ENCODE assay signal across 1 cellular context in genomic region chr15:73818308-73818985, GRCh38.
TF ChIP-seq lines count a peak whose summit lies in the region.

No MANE protein-coding gene starts in this region.

TF ChIP-seq in SK-N-SH, 30 proteins besides CTCF, POLR2A, EP300 and RAD21 (continued from another document):
- TF ChIP-seq REST (IDR thresholded peaks at IDR 0.05; ENCODE audit: low read depth, low read length) (no peak), GATA2 (CRISPR knock-in tag; IDR thresholded peaks at IDR 0.05) (peak; percentile 68), RXRA (IDR thresholded peaks at IDR 0.05; ENCODE audit: borderline replicate concordance, low read depth) (no peak), JUND (IDR thresholded peaks at IDR 0.05) (no peak), RFX5 (IDR thresholded peaks at IDR 0.05; ENCODE audit: low read length) (no peak), PBX3 (IDR thresholded peaks at IDR 0.05) (no peak), SIN3A (IDR thresholded peaks at IDR 0.05; ENCODE audit: borderline replicate concordance, low read depth, low read length) (no peak), MXI1 (IDR thresholded peaks at IDR 0.05; ENCODE audit: low read depth, low read length) (peak; percentile 58; the same call in 1 of the 2 replicates), YY1 (IDR thresholded peaks at IDR 0.05; ENCODE audit: low read depth) (no peak), POLR2AphosphoS5 (IDR thresholded peaks at IDR 0.05; ENCODE audit: low read depth, low read length) (no peak), TAF1 (IDR thresholded peaks at IDR 0.05; ENCODE audit: borderline replicate concordance, low read depth, low read length) (no peak), GABPA (IDR thresholded peaks at IDR 0.05; ENCODE audit: low read depth) (no peak)
